ENCODE assay signal across 24 cellular contexts in the genomic region with DNA sequence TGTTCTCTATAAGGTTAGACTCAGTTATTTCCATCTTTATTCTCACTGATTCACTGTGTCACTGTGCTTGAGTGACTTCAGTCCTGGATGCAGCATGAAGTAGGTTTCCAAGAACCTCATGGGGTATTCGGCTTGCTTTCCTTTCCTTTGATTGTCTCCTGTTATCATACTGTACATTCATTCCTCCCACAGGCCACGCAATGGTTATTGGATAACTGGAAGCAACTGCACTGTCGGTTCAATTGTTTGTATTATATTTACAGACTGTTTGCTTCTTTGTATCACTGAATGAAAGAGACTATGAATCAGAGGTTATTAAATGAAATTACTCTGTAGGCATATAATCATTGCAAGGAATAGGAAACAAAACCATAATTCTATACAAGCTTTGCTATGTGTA.
A peak's percentile ranks its signal among the peaks of the same experiment; 100 is the strongest.
DNase-seq lines count a peak whose midpoint lies in the region; ATAC-seq and TF ChIP-seq lines count a peak whose summit lies in the region.
"Had no signal": no experiment of that assay in that cellular context is flagged by ENCODE, and none has a peak within 500 bp of the region (broad histone marks: within the 10 kb centered on the region; RNA-seq: fewer than 3 reads in every experiment).

No MANE protein-coding gene starts in this region.

- peak overlapping the region; percentile 18; the same call in 1 of the 2 replicates for H3K27ac ChIP-seq in PC-3 (ENCODE audit: low read length)
- peak overlapping the region in 56 of 59 donors; percentile 19 to 98 (median 78) for H3K27ac ChIP-seq in dorsolateral prefrontal cortex
- H3K27ac ChIP-seq in temporal lobe (ENCODE audit: low read depth, low read length): peak overlapping the region; percentile 78
- H3K27ac ChIP-seq: 22Rv1, HL-60, RWPE1 had no signal

- peak in 2 of 3 experiments; percentile 15 to 64 for DNase-seq in NCI-H1417 (lab: John Stamatoyannopoulos, UW)
- DNase-seq in NCI-H1417 treated with DMSO at 0.1 percent for 48 hours (lab: John Stamatoyannopoulos, UW): no peak
- DNase-seq in PC-3: no peak
- no peak for DNase-seq in dorsolateral prefrontal cortex
- no peak for DNase-seq in dermis blood vessel endothelial cell
- no peak for DNase-seq in T1000 (lab: John Stamatoyannopoulos, UW)
- no peak for DNase-seq in kidney tubule cell (ENCODE audit: low spot score)
- DNase-seq: ACHN; CD8-positive, alpha-beta memory T cell; DMS79 treated with DMSO at 0.1 percent for 48 hours; GF-D8; HCEC 1CT; NCI-H1105; NCI-H187 treated with DMSO at 0.1 percent for 48 hours; NCI-H2107; NCI-H524; NCI-H774; SHP77 had no signal

- H3F3A ChIP-seq in PC-3 (ENCODE audit: low read length, unreplicated experiment): no peaks in the 10 kb centered on the region

- no peak overlapping the region for H3K4me2 ChIP-seq in PC-3 (ENCODE audit: low read length)

- H3K9ac ChIP-seq in PC-3 (ENCODE audit: low read length): no peak overlapping the region

- ATAC-seq in PC-3: peak; percentile 54; the same call in 1 of the 2 replicates
- ATAC-seq: Panc1 had no signal

- H3K9me3 ChIP-seq in PC-3 (ENCODE audit: low read length): no peaks in the 10 kb centered on the region
- H3K9me3 ChIP-seq: BE2C had no signal

- H4K20me1 ChIP-seq in PC-3 (ENCODE audit: low read length): no peaks in the 10 kb centered on the region

- POLR2A ChIA-PET in PC-3 (lab: Charles Lee; ENCODE audit: unreplicated experiment): no interaction called here

- H2AFZ ChIP-seq in PC-3 (ENCODE audit: low read length): no peak overlapping the region

- H3K79me2 ChIP-seq in PC-3 (ENCODE audit: low read length): no peaks in the 10 kb centered on the region

- BruUV-seq in PC-3 (replicated peaks; lab: Mats Ljungman, UMichigan): no TSS peak

- H3K4me1 ChIP-seq in PC-3 (ENCODE audit: insufficient read depth, low read length): no peaks in the 10 kb centered on the region

- H3K4me3 ChIP-seq in PC-3 (ENCODE audit: low read length): no peak overlapping the region
- H3K4me3 ChIP-seq in dorsolateral prefrontal cortex: no peak overlapping the region

- H3K36me3 ChIP-seq in PC-3 (ENCODE audit: low read depth, low read length): no peaks in the 10 kb centered on the region

- H3K9me2 ChIP-seq in PC-3 (replicated peaks; ENCODE audit: low read length): no peaks in the 10 kb centered on the region

- CTCF ChIA-PET in PC-3 (lab: Charles Lee): no interaction called here

- intact Hi-C loops in PC-3 (cut with micrococcal nuclease): no loop called here
- intact Hi-C loops in dorsolateral prefrontal cortex (cut with DNase I): no loop called here

- no peaks in the 10 kb centered on the region for H3K27me3 ChIP-seq in PC-3 (ENCODE audit: low read length)
- no peaks in the 10 kb centered on the region for H3K27me3 ChIP-seq in dorsolateral prefrontal cortex
- H3K27me3 ChIP-seq: BE2C had no signal

- no peak for TF ChIP-seq CTCF in PC-3 (conservative IDR thresholded peaks at IDR 0.05; ENCODE audit: low read depth, low read length)
- no peak for TF ChIP-seq CTCF in dorsolateral prefrontal cortex (IDR thresholded peaks at IDR 0.05 in 54 of 56, conservative IDR thresholded peaks at IDR 0.05 in 2 of 56; ENCODE audit: low read depth in 1 of 56, partially characterized antibody in 56 of 56)

Comparison
In these comparisons a context has a peak if more than half of its experiments do, and no peak if none do; other contexts are left out.
1. DNase-seq: peak in NCI-H1417 (2 of 3); none in NCI-H1417 treated with DMSO at 0.1 percent for 48 hours (single experiment), PC-3 (single experiment), dorsolateral prefrontal cortex (0 of 10), dermis blood vessel endothelial cell (single experiment), T1000 (single experiment) and kidney tubule cell (single experiment).
2. H3K27ac ChIP-seq: peak in every context shown above with its lines; median percentile 78 in dorsolateral prefrontal cortex; 78 in temporal lobe; 18 in PC-3.